14 cellular contexts compared by ENCODE assay signal in genomic region chr5:127549551-127549950, GRCh38. TPM values are rescaled to one million over a fixed set of nuclear protein-coding genes. Genes with fewer than 3 reads are reported as not detected.
DNase-seq lines count a peak whose midpoint lies in the region; ATAC-seq and TF ChIP-seq lines count a peak whose summit lies in the region.
"Had no signal": no experiment of that assay in that cellular context is flagged by ENCODE, and none has a peak within 500 bp of the region (broad histone marks: within the 10 kb centered on the region; RNA-seq: fewer than 3 reads in every experiment).

No MANE protein-coding gene starts in this region.

- no peak overlapping the region for H3K4ac ChIP-seq in neuronal stem cell (ENCODE audit: low read length)

- no peak overlapping the region for H3K18ac ChIP-seq in neuronal stem cell (ENCODE audit: low read length)

- H3K79me1 ChIP-seq in neuronal stem cell (ENCODE audit: low read depth, low read length): peaks cover 2% of the 10 kb centered on the region

- TF ChIP-seq CTCF in AG10803 (conservative IDR thresholded peaks at IDR 0.05; ENCODE audit: low read length) (no peak), PC-3 (conservative IDR thresholded peaks at IDR 0.05; ENCODE audit: low read depth, low read length) (no peak)

- no peaks in the 10 kb centered on the region for H3F3A ChIP-seq in PC-3 (ENCODE audit: low read length, unreplicated experiment)

- peaks cover 11% of the 10 kb centered on the region for H3K4me1 ChIP-seq in PC-3 (ENCODE audit: insufficient read depth, low read length)
- H3K4me1 ChIP-seq in neuronal stem cell (ENCODE audit: control insufficient read depth in 2 of 2, insufficient read depth in 1 of 2, low read depth in 1 of 2, low read length in 2 of 2): no peaks in the 10 kb centered on the region

- POLR2A ChIA-PET in PC-3 (lab: Charles Lee; ENCODE audit: unreplicated experiment): interaction anchor here (0.6 kb wide), 1 partner anchor 164 kb away, joined by 5 read pairs; no protein-coding TSS in a partner anchor

- peaks cover 34% of the 10 kb centered on the region for H3K36me3 ChIP-seq in PC-3 (ENCODE audit: low read depth, low read length)
- H3K36me3 ChIP-seq in neuronal stem cell (replicated peaks in 1 of 2; ENCODE audit: control insufficient read depth in 2 of 2, insufficient read depth in 2 of 2, low read length in 2 of 2): peaks cover 4 to 90% of the 10 kb centered on the region in 2 donors

- CTCF ChIA-PET in PC-3 (lab: Charles Lee): no interaction called here

- H2BK120ac ChIP-seq in neuronal stem cell (ENCODE audit: low read depth, low read length): no peak overlapping the region

- no peaks in the 10 kb centered on the region for H4K20me1 ChIP-seq in PC-3 (ENCODE audit: low read length)

- no peak overlapping the region for H3K14ac ChIP-seq in neuronal stem cell (ENCODE audit: low read length)

- H2BK15ac ChIP-seq in neuronal stem cell (ENCODE audit: low read length): no peak overlapping the region

- H3K9me2 ChIP-seq in PC-3 (replicated peaks; ENCODE audit: low read length): no peaks in the 10 kb centered on the region

- H3K27me3 ChIP-seq in PC-3 (ENCODE audit: low read length): no peaks in the 10 kb centered on the region
- H3K27me3 ChIP-seq in neuronal stem cell (ENCODE audit: control insufficient read depth in 3 of 3, insufficient read depth in 3 of 3, low read depth in 1 of 3, low read length in 3 of 3): no peaks in the 10 kb centered on the region

- no peak overlapping the region for H2AFZ ChIP-seq in PC-3 (ENCODE audit: low read length)
- H2AFZ ChIP-seq in neuronal stem cell (ENCODE audit: low read length): no peak overlapping the region

- no peak overlapping the region for H4K8ac ChIP-seq in neuronal stem cell (ENCODE audit: low read depth, low read length)

- no peak overlapping the region for H3K23ac ChIP-seq in neuronal stem cell (ENCODE audit: low read depth, low read length, poor library complexity)

- no TSS peak for BruUV-seq in PC-3 (replicated peaks; lab: Mats Ljungman, UMichigan)

- DNase-seq in AG10803 (ENCODE audit: low read depth): peak; percentile 21
- peak; percentile 9 for DNase-seq in EH (ENCODE audit: low read depth)
- peak; percentile 35 for DNase-seq in PC-3
- DNase-seq in fibroblast of peridontal ligament (ENCODE audit: extremely low read depth): peak; percentile 29
- no peak for DNase-seq in activated CD4-positive, alpha-beta T cell treated with anti-CD3 and anti-CD28 coated beads for 4 hours
- no peak for DNase-seq in neuronal stem cell (ENCODE audit: low spot score)
- DNase-seq: AML-193; CD4-positive, CD25-positive, alpha-beta regulatory T cell; H9; Kasumi-1; NCI-H1436; NCI-H510A treated with DMSO at 0.1 percent for 48 hours; RPMI8226 had no signal

- intact Hi-C loops in PC-3 (cut with micrococcal nuclease): no loop called here

- no peak overlapping the region for H2BK12ac ChIP-seq in neuronal stem cell (ENCODE audit: low read length)

- H3K27ac ChIP-seq in PC-3 (ENCODE audit: low read length): no peak overlapping the region
- no peak overlapping the region for H3K27ac ChIP-seq in neuronal stem cell (replicated peaks; ENCODE audit: low read length)

- H3K9me3 ChIP-seq in PC-3 (ENCODE audit: low read length) (no peaks in the 10 kb centered on the region), neuronal stem cell (replicated peaks in 1 of 2; ENCODE audit: control insufficient read depth in 2 of 2, insufficient read depth in 1 of 2, low read depth in 1 of 2, low read length in 2 of 2) (peaks cover 0 to 4% of the 10 kb centered on the region in 2 donors)

- H2BK5ac ChIP-seq in neuronal stem cell (ENCODE audit: low read length): no peak overlapping the region

- no CpG with 5 or more reads among the region's 2 CpGs for WGBS in neuronal stem cell (ENCODE audit: extremely low coverage in 2 of 2, insufficient read length in 2 of 2, insufficient replicate concordance in 1 of 2), 2 donors

- peaks cover 7% of the 10 kb centered on the region for H3K79me2 ChIP-seq in PC-3 (ENCODE audit: low read length)

- ATAC-seq in PC-3 (peak; percentile 69), GM21619 (IDR thresholded peaks at IDR 0.05; ENCODE audit: unreplicated experiment) (no peak)

- H3K9ac ChIP-seq in PC-3 (ENCODE audit: low read length) (no peak overlapping the region), neuronal stem cell (ENCODE audit: low read depth, low read length, poor library complexity) (no peak overlapping the region)

- no peak overlapping the region for H3K4me2 ChIP-seq in PC-3 (ENCODE audit: low read length)
- no peak overlapping the region for H3K4me2 ChIP-seq in neuronal stem cell (ENCODE audit: insufficient read depth, low read length, poor library complexity, severe bottlenecking)

- H3K4me3 ChIP-seq in AG10803 (ENCODE audit: low read length) (no peak overlapping the region), PC-3 (ENCODE audit: low read length) (no peak overlapping the region), neuronal stem cell (ENCODE audit: low read length in 2 of 2) (no peak overlapping the region)

- H4K91ac ChIP-seq in neuronal stem cell (ENCODE audit: low read depth, low read length, poor library complexity): no peak overlapping the region

- no peak overlapping the region for H2AK5ac ChIP-seq in neuronal stem cell (ENCODE audit: low read depth, low read length)

RNA-seq across cellular contexts. Expression of gene PRRC1, which starts 32.1 kb away (rescaled TPM):
- total RNA-seq in PC-3 (2014; rRNA removed): 51.9 and 56.4 TPM in 2 replicates
- 51.5 TPM for polyA plus RNA-seq in neuronal stem cell (2013, experiment 1 of 2)
- 48.9 TPM for polyA plus RNA-seq in neuronal stem cell (2013, experiment 2 of 2)

Comparison
In these comparisons a context has a peak if more than half of its experiments do, and no peak if none do; other contexts are left out.
1. DNase-seq: peak in AG10803 (single experiment), EH (single experiment), PC-3 (single experiment) and fibroblast of peridontal ligament (single experiment); none in activated CD4-positive, alpha-beta T cell treated with anti-CD3 and anti-CD28 coated beads for 4 hours (0 of 2) and neuronal stem cell (single experiment).